Comparison of ENCODE assay signal across 8 cellular contexts in the genomic region with DNA sequence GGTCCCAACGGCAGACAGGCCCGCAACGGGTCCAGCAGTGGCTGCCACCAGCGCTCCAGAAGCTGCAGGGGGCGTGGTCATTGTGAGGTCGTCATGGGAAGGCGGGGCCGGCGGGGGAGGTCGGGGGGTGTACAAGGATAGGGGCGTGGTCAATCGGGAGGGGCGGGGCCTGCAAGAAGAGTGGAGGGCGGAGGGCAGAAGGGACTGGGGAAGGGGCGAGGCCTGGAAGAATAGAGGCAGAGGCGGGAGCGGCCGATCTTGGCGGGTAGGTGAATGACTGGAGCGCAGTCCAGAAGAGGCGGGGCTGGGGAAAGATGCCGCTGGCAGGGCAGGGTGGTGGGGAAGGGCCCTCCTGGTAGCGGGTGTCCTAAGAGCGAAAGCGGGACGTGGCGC. TPM values are rescaled to one million over a fixed set of nuclear protein-coding genes. Genes with fewer than 3 reads are reported as not detected.
DNase-seq lines count a peak whose midpoint lies in the region; ATAC-seq and TF ChIP-seq lines count a peak whose summit lies in the region.

No MANE protein-coding gene starts in this region.

- H3K9me3 ChIP-seq in lower lobe of right lung, result no peaks in the 10 kb centered on the region

- DNase-seq in G401 (ENCODE audit: low spot score), result peak; percentile 84
- DNase-seq in NCI-H345 (lab: John Stamatoyannopoulos, UW), result peak; percentile 89
- peak; percentile 44 to 85 (median 71) for DNase-seq in activated CD8-positive, alpha-beta memory T cell treated with anti-CD3 and anti-CD28 coated beads for 48 hours (ENCODE audit: low read depth in 2 of 3, low spot score in 2 of 3)
- peak; percentile 82 for DNase-seq in effector CD4-positive, alpha-beta T cell
- DNase-seq in lower lobe of right lung, result peak; percentile 94
- peak; percentile 84 for DNase-seq in stimulated activated CD4-positive, alpha-beta T cell treated with anti-CD3 and anti-CD28 coated beads, Interleukin-4, amount 100 ng/mL, for 24 hours
- DNase-seq in LoVo (ENCODE audit: low spot score), result no peak

- intact Hi-C loops in lower lobe of right lung (cut with DNase I), result no loop called here

- no peaks in the 10 kb centered on the region for H3K27me3 ChIP-seq in lower lobe of right lung (ENCODE audit: low read depth)

- in situ Hi-C loops in G401 (cut with HindIII; ENCODE audit: low sequenced_read_pairs), result no loop called here

- TF ChIP-seq CTCF in lower lobe of right lung (IDR thresholded peaks at IDR 0.05), result no peak

- peaks cover 24% of the 10 kb centered on the region for H3K36me3 ChIP-seq in lower lobe of right lung

- peak overlapping the region; percentile 84 for H3K27ac ChIP-seq in lower lobe of right lung

- peaks cover 23% of the 10 kb centered on the region for H3K4me1 ChIP-seq in lower lobe of right lung

- H3K4me3 ChIP-seq in lower lobe of right lung, result peak overlapping the region; percentile 91

- peak; percentile 84 to 88 for ATAC-seq in lower lobe of right lung
- no peak for ATAC-seq in HG02571 (IDR thresholded peaks at IDR 0.05; ENCODE audit: unreplicated experiment)

RNA-seq across cellular contexts. Expression of a gene that starts 4.3 kb away (rescaled TPM):
- 33.9 and 38.6 TPM in 2 replicates for total RNA-seq in G401 (2014; rRNA removed; shearing (Covaris generic))
- 24.0 TPM for total RNA-seq in lower lobe of right lung

RNA-seq across cellular contexts. Expression of a gene that starts 9.3 kb away (rescaled TPM):
- 30.2 and 44.7 TPM in 2 replicates for total RNA-seq in G401 (2014; rRNA removed; shearing (Covaris generic))
- 65.8 TPM for total RNA-seq in lower lobe of right lung

RNA-seq across cellular contexts. Expression of a gene that starts 42.0 kb away (rescaled TPM):
- 152 and 155 TPM in 2 replicates for total RNA-seq in G401 (2014; rRNA removed; shearing (Covaris generic))
- total RNA-seq in lower lobe of right lung, result 67.6 TPM

RNA-seq across cellular contexts. Expression of a gene that starts 42.2 kb away (rescaled TPM):
- 147 and 166 TPM in 2 replicates for total RNA-seq in G401 (2014; rRNA removed; shearing (Covaris generic))
- 124 TPM for total RNA-seq in lower lobe of right lung

RNA-seq across cellular contexts. Expression of a gene that starts 45.7 kb away (rescaled TPM):
- total RNA-seq in G401 (2014; rRNA removed; shearing (Covaris generic)), result 0.49 TPM in 1 of 2 replicates, not detected in the other
- 1.2 TPM for total RNA-seq in lower lobe of right lung
